ENCODE assay signal across 13 cellular contexts in genomic region chr15:37016287-37016686, GRCh38.
DNase-seq lines count a peak whose midpoint lies in the region; ATAC-seq and TF ChIP-seq lines count a peak whose summit lies in the region.
"Had no signal": no experiment of that assay in that cellular context is flagged by ENCODE, and none has a peak within 500 bp of the region (broad histone marks: within the 10 kb centered on the region; RNA-seq: fewer than 3 reads in every experiment).

No MANE protein-coding gene starts in this region.

- H3K4me2 ChIP-seq in hepatocyte = peak overlapping the region; percentile 59

- H3K36me3 ChIP-seq in hepatocyte (replicated peaks; ENCODE audit: insufficient read depth, low read depth) (no peaks in the 10 kb centered on the region), subcutaneous abdominal adipose tissue (ENCODE audit: control insufficient read depth in 5 of 5, insufficient read depth in 5 of 5, low read length in 5 of 5) (no peaks in the 10 kb centered on the region)

- H3K4me1 Mint-ChIP-seq in HFFc6 (ENCODE audit: low read depth) = peaks cover 47% of the 10 kb centered on the region
- H3K4me1 Mint-ChIP-seq: central memory CD8-positive, alpha-beta T cell; naive thymus-derived CD4-positive, alpha-beta T cell had no signal

- H3K36me3 Mint-ChIP-seq in HFFc6 (ENCODE audit: low read depth) = peaks cover 38% of the 10 kb centered on the region
- H3K36me3 Mint-ChIP-seq: naive thymus-derived CD4-positive, alpha-beta T cell had no signal

- no peak overlapping the region for H2AFZ ChIP-seq in hepatocyte

- H3K9me3 ChIP-seq in hepatocyte (ENCODE audit: low read depth) = no peaks in the 10 kb centered on the region
- H3K9me3 ChIP-seq in subcutaneous abdominal adipose tissue (ENCODE audit: control insufficient read depth in 5 of 5, low read length in 5 of 5) = no peaks in the 10 kb centered on the region

- H3K9me3 Mint-ChIP-seq in HFFc6 = no peaks in the 10 kb centered on the region
- H3K9me3 Mint-ChIP-seq: T-helper 2 cell treated with Interferon-gamma antibody and Interleukin-4, amounts not matched to agents 5 μg/mL and 100 μg/mL, for 36 hours had no signal

- H3K9me2 ChIP-seq in hepatocyte (replicated peaks; ENCODE audit: insufficient read depth) = no peaks in the 10 kb centered on the region

- H3K27ac Mint-ChIP-seq in HFFc6 = peak overlapping the region; percentile 91
- H3K27ac Mint-ChIP-seq: naive thymus-derived CD4-positive, alpha-beta T cell; T-helper 2 cell treated with Interferon-gamma antibody and Interleukin-4, amounts not matched to agents 5 μg/mL and 100 μg/mL, for 36 hours had no signal

- no peaks in the 10 kb centered on the region for H4K20me1 ChIP-seq in hepatocyte (ENCODE audit: insufficient read depth, poor library complexity, severe bottlenecking)

- ATAC-seq in GM18858 (IDR thresholded peaks at IDR 0.05; ENCODE audit: unreplicated experiment) = no peak
- ATAC-seq in GM21619 (IDR thresholded peaks at IDR 0.05; ENCODE audit: unreplicated experiment) = no peak
- ATAC-seq in HG03354 (IDR thresholded peaks at IDR 0.05; ENCODE audit: poor library complexity, severe bottlenecking, unreplicated experiment) = no peak
- ATAC-seq: naive thymus-derived CD4-positive, alpha-beta T cell had no signal

- DNase-seq in HFFc6 (peak; percentile 70), caudate nucleus (lab: John Stamatoyannopoulos, UW) (peak in 3 of 61 donors; percentile 16 to 26 (median 23)), hepatocyte (ENCODE audit: low spot score) (no peak), mesenteric fat pad (ENCODE audit: low spot score) (no peak)
- DNase-seq: activated CD8-positive, alpha-beta memory T cell treated with anti-CD3 and anti-CD28 coated beads, Interleukin-2, amount 50 U/mL, for 48 hours; naive thymus-derived CD4-positive, alpha-beta T cell; NCI-H748 treated with DMSO at 0.1 percent for 48 hours had no signal

- H3K4me3 Mint-ChIP-seq in HFFc6 = peak overlapping the region; percentile 81
- H3K4me3 Mint-ChIP-seq: central memory CD8-positive, alpha-beta T cell; naive thymus-derived CD4-positive, alpha-beta T cell; T-helper 2 cell treated with Interferon-gamma antibody and Interleukin-4, amounts not matched to agents 5 μg/mL and 100 μg/mL, for 36 hours had no signal

- peak overlapping the region in 2 of 5 donors; percentile 10 to 29 for H3K9ac ChIP-seq in subcutaneous abdominal adipose tissue (ENCODE audit: low read length in 5 of 5)

- peak overlapping the region; percentile 87 for H3K27ac ChIP-seq in caudate nucleus (ENCODE audit: low read depth, low read length)
- H3K27ac ChIP-seq in hepatocyte = peak overlapping the region; percentile 65
- no peak overlapping the region for H3K27ac ChIP-seq in subcutaneous abdominal adipose tissue (ENCODE audit: low read depth, low read length)

- no peak overlapping the region for H3K4me3 ChIP-seq in hepatocyte
- peak overlapping the region; percentile 2 to 46 (median 40) for H3K4me3 ChIP-seq in subcutaneous abdominal adipose tissue (ENCODE audit: low read depth in 1 of 5, low read length in 5 of 5)

- peaks cover 33% of the 10 kb centered on the region for H3K4me1 ChIP-seq in hepatocyte (ENCODE audit: insufficient read depth)
- H3K4me1 ChIP-seq in subcutaneous abdominal adipose tissue (ENCODE audit: control insufficient read depth in 5 of 5, insufficient read depth in 5 of 5, low read length in 5 of 5) = peaks cover 0 to 15% (median 7%) of the 10 kb centered on the region in 5 donors

- H3K79me2 ChIP-seq in hepatocyte = peaks cover 16% of the 10 kb centered on the region

- no peaks in the 10 kb centered on the region; the same call in 1 of the 2 replicates for H3K27me3 Mint-ChIP-seq in HFFc6 (ENCODE audit: insufficient read depth)
- H3K27me3 Mint-ChIP-seq: central memory CD8-positive, alpha-beta T cell had no signal

- WGBS in hepatocyte (ENCODE audit: low lambda C conversion rate, missing lambda C conversion rate) = 54% methylated on average over 7 of the region's 7 CpGs

- no peaks in the 10 kb centered on the region for H3K27me3 ChIP-seq in hepatocyte
- no peaks in the 10 kb centered on the region for H3K27me3 ChIP-seq in subcutaneous abdominal adipose tissue (ENCODE audit: control insufficient read depth in 5 of 5, insufficient read depth in 4 of 5, low read length in 5 of 5)

- TF ChIP-seq CTCF in HFFc6 (IDR thresholded peaks at IDR 0.05) = no peak
- TF ChIP-seq CTCF in hepatocyte (IDR thresholded peaks at IDR 0.05; ENCODE audit: poor library complexity) = no peak
